9 cellular contexts compared by ENCODE assay signal in genomic region chr7:96224682-96225081, GRCh38.
DNase-seq lines count a peak whose midpoint lies in the region; ATAC-seq, FAIRE-seq and TF ChIP-seq lines count a peak whose summit lies in the region.
"Had no signal": no experiment of that assay in that cellular context is flagged by ENCODE, and none has a peak within 500 bp of the region (broad histone marks: within the 10 kb centered on the region; RNA-seq: fewer than 3 reads in every experiment).

No MANE protein-coding gene starts in this region.

- ATAC-seq in HG03097 (IDR thresholded peaks at IDR 0.05; ENCODE audit: low FRiP score, unreplicated experiment): peak; percentile 55

- no peak for TF ChIP-seq POLR2A in GM12891 (IDR thresholded peaks at IDR 0.05; ENCODE audit: low read depth, low read length)

- H3K9me3 ChIP-seq in WERI-Rb-1 (ENCODE audit: severe bottlenecking) (no peaks in the 10 kb centered on the region), liver (ENCODE audit: control insufficient read depth in 4 of 4, low read length in 3 of 4) (no peaks in the 10 kb centered on the region)
- no peaks in the 10 kb centered on the region for H3K9me3 ChIP-seq in effector memory CD4-positive, alpha-beta T cell (ENCODE audit: control insufficient read depth, low read length)

- peaks cover 10% of the 10 kb centered on the region for H3K4me1 Mint-ChIP-seq in nephron progenitor cell

- H3K36me3 ChIP-seq in WERI-Rb-1 (peaks cover 7% of the 10 kb centered on the region), liver (ENCODE audit: control insufficient read depth in 4 of 4, insufficient read depth in 3 of 4, low read depth in 1 of 4, low read length in 3 of 4) (peaks cover 4 to 8% (median 4%) of the 10 kb centered on the region in 4 donors)
- no peaks in the 10 kb centered on the region for H3K36me3 ChIP-seq in effector memory CD4-positive, alpha-beta T cell (ENCODE audit: control insufficient read depth, insufficient read depth, low read length)

- H3K4me3 ChIP-seq in WERI-Rb-1 (ENCODE audit: low read depth, low read length) (no peak overlapping the region), liver (ENCODE audit: low read depth in 1 of 3, low read length in 3 of 3) (no peak overlapping the region)
- no peak overlapping the region for H3K4me3 ChIP-seq in effector memory CD4-positive, alpha-beta T cell (ENCODE audit: insufficient read depth, low read depth, low read length, poor library complexity, severe bottlenecking)

- peaks cover 0 to 6% (median 0%) of the 10 kb centered on the region in 4 donors for H3K4me1 ChIP-seq in liver (ENCODE audit: control insufficient read depth in 4 of 4, insufficient read depth in 4 of 4, low read length in 3 of 4)
- H3K4me1 ChIP-seq in effector memory CD4-positive, alpha-beta T cell (ENCODE audit: control insufficient read depth, insufficient read depth, low read length, poor library complexity, severe bottlenecking): no peaks in the 10 kb centered on the region

- WGBS in liver: 99% methylated on average over 1 of the region's 1 CpG

- no peaks in the 10 kb centered on the region for H3K27me3 ChIP-seq in WERI-Rb-1 (ENCODE audit: insufficient read depth, low read depth, severe bottlenecking)
- no peaks in the 10 kb centered on the region for H3K27me3 ChIP-seq in liver (ENCODE audit: control insufficient read depth in 4 of 4, insufficient read depth in 4 of 4, low read length in 3 of 4)
- H3K27me3 ChIP-seq in effector memory CD4-positive, alpha-beta T cell (replicated peaks; ENCODE audit: control insufficient read depth, insufficient read depth, low read length, poor library complexity, severe bottlenecking): no peaks in the 10 kb centered on the region

- DNase-seq in GM12891 (ENCODE audit: insufficient read length, low spot score) (no peak), WERI-Rb-1 (peak; percentile 16), NCI-H446 treated with DMSO at 0.1 percent for 48 hours (lab: John Stamatoyannopoulos, UW) (no peak), nephron progenitor cell (no peak)
- DNase-seq in effector memory CD4-positive, alpha-beta T cell: no peak
- DNase-seq: occipital lobe, Right ventricle myocardium superior had no signal

- H3K27ac ChIP-seq in WERI-Rb-1: no peak overlapping the region
- no peak overlapping the region for H3K27ac ChIP-seq in liver (ENCODE audit: low read depth in 1 of 2, low read length in 2 of 2)
- H3K27ac ChIP-seq in effector memory CD4-positive, alpha-beta T cell (ENCODE audit: insufficient read depth, low read length, poor library complexity, severe bottlenecking): no peak overlapping the region

- H3K27me3 Mint-ChIP-seq in nephron progenitor cell (ENCODE audit: low read depth, poor library complexity): no peaks in the 10 kb centered on the region

- no peak overlapping the region for H3K9ac ChIP-seq in liver (ENCODE audit: low read depth in 1 of 2, low read length in 2 of 2)

- peak; percentile 28 for FAIRE-seq in GM12891 (lab: Jason Lieb, UNC)

- H3K9me3 Mint-ChIP-seq in nephron progenitor cell: peaks cover 10% of the 10 kb centered on the region

- no peak overlapping the region for H3K27ac Mint-ChIP-seq in nephron progenitor cell

- peak; percentile 58 to 80 for TF ChIP-seq RAD21 in liver (IDR thresholded peaks at IDR 0.05)

- H3K36me3 Mint-ChIP-seq in nephron progenitor cell (ENCODE audit: low read depth): peaks cover 22% of the 10 kb centered on the region

- peak; percentile 33; the same call in 1 of the 2 replicates for TF ChIP-seq CTCF in WERI-Rb-1 (IDR thresholded peaks at IDR 0.05; ENCODE audit: low read depth, low read length)
- no peak for TF ChIP-seq CTCF in liver (IDR thresholded peaks at IDR 0.05; ENCODE audit: low read depth, low read length, missing input control)
- TF ChIP-seq CTCF in nephron progenitor cell (IDR thresholded peaks at IDR 0.05): no peak

- H3K4me3 Mint-ChIP-seq in nephron progenitor cell: no peak overlapping the region

TF ChIP-seq in GM12891, 5 proteins besides CTCF, POLR2A, EP300 and RAD21:
- no peak for TF ChIP-seq PAX5 (IDR thresholded peaks at IDR 0.05; ENCODE audit: insufficient read depth, low read length, severe bottlenecking)
- TF ChIP-seq SPI1 (IDR thresholded peaks at IDR 0.05; ENCODE audit: low read depth, low read length): no peak
- TF ChIP-seq TAF1 (IDR thresholded peaks at IDR 0.05; ENCODE audit: low read depth, low read length): no peak
- no peak for TF ChIP-seq POLR2AphosphoS5 (IDR thresholded peaks at IDR 0.05; ENCODE audit: low read depth, low read length)
- no peak for TF ChIP-seq POU2F2 (IDR thresholded peaks at IDR 0.05; ENCODE audit: low read depth, low read length)
TF ChIP-seq in GM12891: peak in this region for 0.

TF ChIP-seq in liver, 16 proteins besides CTCF, POLR2A, EP300 and RAD21:
- TF ChIP-seq TAF1 (conservative IDR thresholded peaks at IDR 0.05) (no peak), ATF3 (IDR thresholded peaks at IDR 0.05) (no peak), JUND (IDR thresholded peaks at IDR 0.05) (no peak), FOXA2 (IDR thresholded peaks at IDR 0.05) (no peak), FOXA1 (IDR thresholded peaks at IDR 0.05) (no peak), REST (IDR thresholded peaks at IDR 0.05) (no peak), GABPA (IDR thresholded peaks at IDR 0.05 in 1 of 2, conservative IDR thresholded peaks at IDR 0.05 in 1 of 2) (no peak), ZBTB33 (IDR thresholded peaks at IDR 0.05) (no peak), MAX (IDR thresholded peaks at IDR 0.05) (no peak), HNF4A (conservative IDR thresholded peaks at IDR 0.05) (no peak), EGR1 (IDR thresholded peaks at IDR 0.05; ENCODE audit: low read depth in 2 of 2) (no peak), HNF4G (IDR thresholded peaks at IDR 0.05) (no peak), SP1 (IDR thresholded peaks at IDR 0.05) (no peak), NR2F2 (IDR thresholded peaks at IDR 0.05) (no peak), RXRA (IDR thresholded peaks at IDR 0.05) (no peak), YY1 (IDR thresholded peaks at IDR 0.05) (no peak)
TF ChIP-seq in liver: peak in this region for 0.
